18 cellular contexts compared by ENCODE assay signal in genomic region chr10:132735341-132735775, GRCh38.
A peak's percentile ranks its signal among the peaks of the same experiment; 100 is the strongest.
DNase-seq lines count a peak whose midpoint lies in the region; ATAC-seq and TF ChIP-seq lines count a peak whose summit lies in the region.
"Had no signal": no experiment of that assay in that cellular context is flagged by ENCODE, and none has a peak within 500 bp of the region (broad histone marks: within the 10 kb centered on the region; RNA-seq: fewer than 3 reads in every experiment).

No MANE protein-coding gene starts in this region.

- DNase-seq in Ammon's horn (ENCODE audit: low spot score) (peak; percentile 75), fibroblast of gingiva (ENCODE audit: low read depth) (peak; percentile 24), nucleus accumbens (lab: John Stamatoyannopoulos, UW) (peak in 42 of 56 donors; percentile 38 to 86 (median 69)), amniotic stem cell (lab: John Stamatoyannopoulos, UW) (no peak)
- DNase-seq: CD4-positive, alpha-beta T cell; DND-41; GF-D8; HFFc6; MG63; NCI-H1092 treated with DMSO at 0.1 percent for 48 hours; NCI-H187 treated with DMSO at 0.1 percent for 48 hours; NCI-H510A; NCI-H82 had no signal

- peak; percentile 74 for ATAC-seq in SK-N-SH treated with all-trans-retinoic acid at 6 μM for 48 hours
- no peak for ATAC-seq in HG03565 (IDR thresholded peaks at IDR 0.05; ENCODE audit: unreplicated experiment)
- ATAC-seq in HG02571 (IDR thresholded peaks at IDR 0.05; ENCODE audit: unreplicated experiment), result no peak
- no peak for ATAC-seq in GM21717 (IDR thresholded peaks at IDR 0.05; ENCODE audit: unreplicated experiment)
- ATAC-seq: A549 had no signal

TF ChIP-seq in SK-N-SH treated with all-trans-retinoic acid at 6 μM for 48 hours, 23 proteins besides CTCF, POLR2A, EP300 and RAD21:
- TF ChIP-seq ZNF70 (CRISPR knock-in tag; IDR thresholded peaks at IDR 0.05), result no peak
- TF ChIP-seq TCF4 (CRISPR knock-in tag; IDR thresholded peaks at IDR 0.05; ENCODE audit: borderline replicate concordance), result peak; percentile 33; the same call in 1 of the 2 replicates
- no peak for TF ChIP-seq ZC3H10 (CRISPR knock-in tag; IDR thresholded peaks at IDR 0.05)
- TF ChIP-seq CSRNP3 (CRISPR knock-in tag; IDR thresholded peaks at IDR 0.05), result no peak
TF ChIP-seq in SK-N-SH treated with all-trans-retinoic acid at 6 μM for 48 hours: peak in this region for 1.
